1 cellular context compared by ENCODE assay signal in the genomic region with DNA sequence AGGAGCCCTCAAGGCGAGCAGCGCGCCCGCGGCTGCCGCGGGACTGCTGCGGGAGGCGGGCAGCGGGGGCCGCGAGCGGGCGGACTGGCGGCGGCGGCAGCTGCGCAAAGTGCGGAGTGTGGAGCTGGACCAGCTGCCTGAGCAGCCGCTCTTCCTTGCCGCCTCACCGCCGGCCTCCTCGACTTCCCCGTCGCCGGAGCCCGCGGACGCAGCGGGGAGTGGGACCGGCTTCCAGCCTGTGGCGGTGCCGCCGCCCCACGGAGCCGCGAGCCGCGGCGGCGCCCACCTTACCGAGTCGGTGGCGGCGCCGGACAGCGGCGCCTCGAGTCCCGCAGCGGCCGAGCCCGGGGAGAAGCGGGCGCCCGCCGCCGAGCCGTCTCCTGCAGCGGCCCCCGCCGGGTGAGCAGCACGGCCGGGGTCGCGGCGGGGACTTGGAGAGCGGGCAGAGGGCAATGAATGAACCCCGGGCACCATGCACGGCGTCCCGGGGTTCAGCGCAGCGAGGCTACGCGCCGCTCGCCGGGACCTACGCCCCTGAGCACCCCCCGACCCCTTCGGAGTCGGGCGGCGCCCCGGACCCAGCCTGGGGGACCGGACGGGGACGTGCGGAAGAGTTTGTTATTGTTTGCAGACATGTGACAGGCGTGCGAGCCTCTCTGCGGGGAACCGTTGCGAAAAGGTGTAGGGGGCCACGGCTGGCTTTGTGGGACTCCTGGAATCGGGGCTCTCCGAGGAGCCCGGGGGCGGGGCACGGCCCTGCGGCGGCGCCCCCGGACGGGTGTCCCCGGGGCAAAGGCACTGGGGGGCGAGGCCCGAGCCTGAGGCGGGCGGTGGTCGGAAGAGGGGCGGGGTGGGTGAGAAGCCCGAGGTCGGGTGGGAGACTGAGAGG.
A peak's percentile ranks its signal among the peaks of the same experiment; 100 is the strongest.
TF ChIP-seq lines count a peak whose summit lies in the region.

No MANE protein-coding gene starts in this region.

TF ChIP-seq in GM12878, 131 proteins besides CTCF, POLR2A, EP300 and RAD21 (continued from another document):
- TF ChIP-seq GATAD2B (conservative IDR thresholded peaks at IDR 0.05; ENCODE audit: low read depth) (peak; percentile 56; the same call in 1 of the 2 replicates), NR2F1 (conservative IDR thresholded peaks at IDR 0.05) (peak; percentile 32; the same call in 1 of the 2 replicates), TARDBP (IDR thresholded peaks at IDR 0.05; ENCODE audit: borderline replicate concordance) (no peak), LARP7 (IDR thresholded peaks at IDR 0.05) (peak; percentile 91), RB1 (IDR thresholded peaks at IDR 0.05; ENCODE audit: borderline replicate concordance) (peak; percentile 82; the same call in 1 of the 2 replicates), DPF2 (IDR thresholded peaks at IDR 0.05) (peak; percentile 72; the same call in 1 of the 2 replicates), CHD4 (IDR thresholded peaks at IDR 0.05) (no peak)
- TF ChIP-seq, protein P1, sequence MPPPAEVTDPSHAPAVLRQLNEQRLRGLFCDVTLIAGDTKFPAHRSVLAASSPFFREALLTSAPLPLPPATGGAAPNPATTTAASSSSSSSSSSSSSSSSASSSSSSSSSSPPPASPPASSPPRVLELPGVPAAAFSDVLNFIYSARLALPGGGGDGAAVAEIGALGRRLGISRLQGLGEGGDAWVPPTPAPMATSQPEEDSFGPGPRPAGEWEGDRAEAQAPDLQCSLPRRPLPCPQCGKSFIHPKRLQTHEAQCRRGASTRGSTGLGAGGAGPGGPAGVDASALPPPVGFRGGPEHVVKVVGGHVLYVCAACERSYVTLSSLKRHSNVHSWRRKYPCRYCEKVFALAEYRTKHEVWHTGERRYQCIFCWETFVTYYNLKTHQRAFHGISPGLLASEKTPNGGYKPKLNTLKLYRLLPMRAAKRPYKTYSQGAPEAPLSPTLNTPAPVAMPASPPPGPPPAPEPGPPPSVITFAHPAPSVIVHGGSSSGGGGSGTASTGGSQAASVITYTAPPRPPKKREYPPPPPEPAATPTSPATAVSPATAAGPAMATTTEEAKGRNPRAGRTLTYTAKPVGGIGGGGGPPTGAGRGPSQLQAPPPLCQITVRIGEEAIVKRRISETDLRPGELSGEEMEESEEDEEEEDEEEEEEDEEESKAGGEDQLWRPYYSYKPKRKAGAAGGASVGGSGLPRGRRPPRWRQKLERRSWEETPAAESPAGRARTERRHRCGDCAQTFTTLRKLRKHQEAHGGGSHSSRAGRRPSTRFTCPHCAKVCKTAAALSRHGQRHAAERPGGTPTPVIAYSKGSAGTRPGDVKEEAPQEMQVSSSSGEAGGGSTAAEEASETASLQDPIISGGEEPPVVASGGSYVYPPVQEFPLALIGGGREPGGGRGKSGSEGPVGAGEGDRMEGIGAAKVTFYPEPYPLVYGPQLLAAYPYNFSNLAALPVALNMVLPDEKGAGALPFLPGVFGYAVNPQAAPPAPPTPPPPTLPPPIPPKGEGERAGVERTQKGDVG (CRISPR knock-in tag; IDR thresholded peaks at IDR 0.05): no peak
- TF ChIP-seq, protein P2, sequence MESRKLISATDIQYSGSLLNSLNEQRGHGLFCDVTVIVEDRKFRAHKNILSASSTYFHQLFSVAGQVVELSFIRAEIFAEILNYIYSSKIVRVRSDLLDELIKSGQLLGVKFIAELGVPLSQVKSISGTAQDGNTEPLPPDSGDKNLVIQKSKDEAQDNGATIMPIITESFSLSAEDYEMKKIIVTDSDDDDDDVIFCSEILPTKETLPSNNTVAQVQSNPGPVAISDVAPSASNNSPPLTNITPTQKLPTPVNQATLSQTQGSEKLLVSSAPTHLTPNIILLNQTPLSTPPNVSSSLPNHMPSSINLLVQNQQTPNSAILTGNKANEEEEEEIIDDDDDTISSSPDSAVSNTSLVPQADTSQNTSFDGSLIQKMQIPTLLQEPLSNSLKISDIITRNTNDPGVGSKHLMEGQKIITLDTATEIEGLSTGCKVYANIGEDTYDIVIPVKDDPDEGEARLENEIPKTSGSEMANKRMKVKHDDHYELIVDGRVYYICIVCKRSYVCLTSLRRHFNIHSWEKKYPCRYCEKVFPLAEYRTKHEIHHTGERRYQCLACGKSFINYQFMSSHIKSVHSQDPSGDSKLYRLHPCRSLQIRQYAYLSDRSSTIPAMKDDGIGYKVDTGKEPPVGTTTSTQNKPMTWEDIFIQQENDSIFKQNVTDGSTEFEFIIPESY (IDR thresholded peaks at IDR 0.05): no peak
